13 cellular contexts compared by ENCODE assay signal in genomic region chr18:80191907-80192652, GRCh38.
"Had no signal": no experiment of that assay in that cellular context is flagged by ENCODE, and none has a peak within 500 bp of the region (broad histone marks: within the 10 kb centered on the region; RNA-seq: fewer than 3 reads in every experiment).

No MANE protein-coding gene starts in this region.

- FAIRE-seq: keratinocyte, TTC549 had no signal

- H3K36me3 Mint-ChIP-seq: activated naive CD8-positive, alpha-beta T cell had no signal

- DNase-seq: activated CD4-positive, alpha-beta T cell treated with anti-CD3 and anti-CD28 coated beads, Interleukin-2, amount 50 U/mL, for 1 hour; activated gamma-delta T cell; amniotic stem cell; left lung; mammary epithelial cell; ovary; sigmoid colon; spleen; SW 1271 had no signal

- H3K4me3 Mint-ChIP-seq: activated naive CD8-positive, alpha-beta T cell; neural crest cell had no signal

- ATAC-seq: left lung had no signal

- H3K9me3 Mint-ChIP-seq: neural crest cell had no signal

- H3K27ac Mint-ChIP-seq: activated naive CD8-positive, alpha-beta T cell had no signal
